Comparison of ENCODE assay signal across 12 cellular contexts in the genomic region with DNA sequence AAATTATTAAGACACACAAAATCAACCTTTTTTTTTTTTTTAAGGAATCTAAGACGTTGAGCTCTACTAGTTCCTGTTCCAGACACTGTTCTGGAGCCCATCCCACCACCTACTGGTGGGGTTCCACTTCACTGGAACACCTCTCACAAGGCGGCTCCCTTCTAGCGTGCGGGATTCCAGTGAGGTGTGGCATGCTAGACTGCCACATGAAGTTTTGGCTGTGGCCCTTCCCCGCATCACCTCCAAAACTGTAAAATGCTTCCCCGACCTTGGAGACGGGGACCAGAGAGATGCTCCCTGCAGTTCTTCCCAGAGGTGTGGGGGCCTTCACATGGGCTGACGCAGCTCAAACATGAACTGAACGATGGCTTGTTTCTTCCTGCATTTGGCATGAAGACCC. TPM values are rescaled to one million over a fixed set of nuclear protein-coding genes. Genes with fewer than 3 reads are reported as not detected.
DNase-seq lines count a peak whose midpoint lies in the region; ATAC-seq, FAIRE-seq and TF ChIP-seq lines count a peak whose summit lies in the region.
"Had no signal": no experiment of that assay in that cellular context is flagged by ENCODE, and none has a peak within 500 bp of the region (broad histone marks: within the 10 kb centered on the region; RNA-seq: fewer than 3 reads in every experiment).

No MANE protein-coding gene starts in this region.

- no peaks in the 10 kb centered on the region for H3K27me3 Mint-ChIP-seq in activated CD4-positive, alpha-beta T cell treated with anti-CD3 and anti-CD28 coated beads for 36 hours
- H3K27me3 Mint-ChIP-seq in activated T-helper 17 cell treated with anti-CD3 and anti-CD28 coated beads, Interleukin-2, amount 50 U/mL, for 72 hours, result no peaks in the 10 kb centered on the region

- H3K9me3 Mint-ChIP-seq in activated CD4-positive, alpha-beta T cell treated with anti-CD3 and anti-CD28 coated beads for 36 hours (ENCODE audit: low read depth), result no peaks in the 10 kb centered on the region
- no peaks in the 10 kb centered on the region for H3K9me3 Mint-ChIP-seq in activated T-helper 17 cell treated with anti-CD3 and anti-CD28 coated beads, Interleukin-2, amount 50 U/mL, for 72 hours

- no peak for FAIRE-seq in urothelium cell line (lab: Jason Lieb, UNC)

- H3K4me1 ChIP-seq in suprapubic skin, result peaks cover 96% of the 10 kb centered on the region

- H3K27ac ChIP-seq in suprapubic skin, result peak overlapping the region; percentile 68

- no peak for TF ChIP-seq POLR2A in suprapubic skin (IDR thresholded peaks at IDR 0.05)

- peaks cover 16% of the 10 kb centered on the region for H3K36me3 Mint-ChIP-seq in activated CD4-positive, alpha-beta T cell treated with anti-CD3 and anti-CD28 coated beads for 36 hours (ENCODE audit: low read depth)
- peaks cover 63% of the 10 kb centered on the region for H3K36me3 Mint-ChIP-seq in activated T-helper 17 cell treated with anti-CD3 and anti-CD28 coated beads, Interleukin-2, amount 50 U/mL, for 72 hours (ENCODE audit: low read depth)

- ATAC-seq in activated CD4-positive, alpha-beta T cell treated with anti-CD3 and anti-CD28 coated beads for 36 hours, result no peak
- ATAC-seq in activated T-helper 17 cell treated with anti-CD3 and anti-CD28 coated beads, Interleukin-2, amount 50 U/mL, for 72 hours (replicated peaks), result no peak
- ATAC-seq: activated CD4-positive, CD25-positive, alpha-beta regulatory T cell treated with anti-CD3 and anti-CD28 coated beads, Interleukin-2, amount 50 U/mL, for 24 hours had no signal

- H3K9me3 ChIP-seq in suprapubic skin, result no peaks in the 10 kb centered on the region
- H3K9me3 ChIP-seq: ascending aorta had no signal

- DNase-seq in activated CD4-positive, alpha-beta T cell treated with anti-CD3 and anti-CD28 coated beads for 36 hours, result no peak
- DNase-seq in activated CD4-positive, alpha-beta T cell treated with anti-CD3 and anti-CD28 coated beads for 4 hours, result no peak
- DNase-seq in mesenteric fat pad (ENCODE audit: low spot score), result peak; percentile 65
- DNase-seq in suprapubic skin (ENCODE audit: low spot score in 2 of 2), result peak in 1 of 2 donors; percentile 50
- no peak for DNase-seq in NCI-H82 (lab: John Stamatoyannopoulos, UW)
- DNase-seq in NCI-H128 (lab: John Stamatoyannopoulos, UW; ENCODE audit: unreplicated experiment), result no peak
- DNase-seq in urothelium cell line (ENCODE audit: low spot score), result no peak
- DNase-seq: 8988T, NCI-H1417 had no signal

- no peaks in the 10 kb centered on the region for H3K36me3 ChIP-seq in suprapubic skin
- H3K36me3 ChIP-seq: ascending aorta had no signal

- POLR2A ChIA-PET in activated CD4-positive, alpha-beta T cell treated with anti-CD3 and anti-CD28 coated beads for 36 hours (lab: Charles Lee), result interaction anchor here (0.8 to 3.2 kb wide), 3 partner anchors 9 to 43 kb away, joined by 3 to 21 read pairs (median 3); no protein-coding TSS in a partner anchor

- CTCF ChIA-PET in activated CD4-positive, alpha-beta T cell treated with anti-CD3 and anti-CD28 coated beads for 36 hours (lab: Charles Lee), result interaction anchor here (0.5 to 7.6 kb wide), 6 partner anchors 8 to 188 kb away, joined by 3 to 100 read pairs (median 3); no protein-coding TSS in a partner anchor

- no peak overlapping the region for H3K4me3 Mint-ChIP-seq in activated CD4-positive, alpha-beta T cell treated with anti-CD3 and anti-CD28 coated beads for 36 hours
- peak overlapping the region; percentile 76 for H3K4me3 Mint-ChIP-seq in activated T-helper 17 cell treated with anti-CD3 and anti-CD28 coated beads, Interleukin-2, amount 50 U/mL, for 72 hours

- TF ChIP-seq CTCF in suprapubic skin (IDR thresholded peaks at IDR 0.05), result no peak

- intact Hi-C loops in activated CD4-positive, alpha-beta T cell treated with anti-CD3 and anti-CD28 coated beads for 36 hours (cut with DNase I, micrococcal nuclease), result loop anchor here in 1 of 2 experiments (5.0 kb wide), 1 partner anchor 504 kb away; no protein-coding TSS in a partner anchor

- H3K27ac Mint-ChIP-seq in activated CD4-positive, alpha-beta T cell treated with anti-CD3 and anti-CD28 coated beads for 36 hours, result peak overlapping the region; percentile 76
- H3K27ac Mint-ChIP-seq in activated T-helper 17 cell treated with anti-CD3 and anti-CD28 coated beads, Interleukin-2, amount 50 U/mL, for 72 hours, result peak overlapping the region; percentile 94

- TF ChIP-seq EP300 in suprapubic skin (IDR thresholded peaks at IDR 0.05), result no peak

- peaks cover 80% of the 10 kb centered on the region for H3K4me1 Mint-ChIP-seq in activated CD4-positive, alpha-beta T cell treated with anti-CD3 and anti-CD28 coated beads for 36 hours
- H3K4me1 Mint-ChIP-seq in activated T-helper 17 cell treated with anti-CD3 and anti-CD28 coated beads, Interleukin-2, amount 50 U/mL, for 72 hours, result peaks cover 68% of the 10 kb centered on the region

- no peak overlapping the region for H3K4me3 ChIP-seq in suprapubic skin
- H3K4me3 ChIP-seq: ascending aorta had no signal

- H3K27me3 ChIP-seq in suprapubic skin, result no peaks in the 10 kb centered on the region
- H3K27me3 ChIP-seq: ascending aorta had no signal

- 68% methylated on average over 9 of the region's 9 CpGs for WGBS in suprapubic skin

RNA-seq across cellular contexts. Expression of a gene that starts 12.6 kb away (rescaled TPM):
- 10 to 100 TPM; 13.3 to 13.9 TPM for total RNA-seq in activated CD4-positive, alpha-beta T cell treated with anti-CD3 and anti-CD28 coated beads for 36 hours
- total RNA-seq in activated T-helper 17 cell treated with anti-CD3 and anti-CD28 coated beads, Interleukin-2, amount 50 U/mL, for 72 hours, result 10 to 100 TPM; 21.7 to 36.8 TPM
- total RNA-seq in mesenteric fat pad (35.0 TPM), suprapubic skin (10 to 100 TPM; 63.5 to 75.5 (median 67.3) TPM)
